Comparison of ENCODE assay signal across 31 cellular contexts in genomic region chr6:160049346-160049745, GRCh38.
"Had no signal": no experiment of that assay in that cellular context is flagged by ENCODE, and none has a peak within 500 bp of the region (broad histone marks: within the 10 kb centered on the region; RNA-seq: fewer than 3 reads in every experiment).

No MANE protein-coding gene starts in this region.

- H3K9me3 Mint-ChIP-seq: activated B cell treated with CpG ODN at 0.5 μM for 24 hours; activated T-cell treated with anti-CD3 and anti-CD28 coated beads, Interleukin-2, amount 50 U/mL, for 24 hours; activated T-helper 1 cell treated with anti-CD3 and anti-CD28 coated beads, Interleukin-12 subunit alpha, Interleukin-12 subunit beta, Interleukin-2, Interleukin-4 antibody, amounts not matched to agents 30 ng/mL and 10 ng/mL and 1 ng/mL, durations not matched to agents 14 hours and 24 hours and 36 hours had no signal

- DNase-seq: activated B cell treated with CpG ODN at 0.5 μM for 24 hours; activated CD4-positive, alpha-beta T cell treated with anti-CD3 and anti-CD28 coated beads for 4 hours; activated CD4-positive, CD25-positive, alpha-beta regulatory T cell treated with anti-CD3 and anti-CD28 coated beads, Interleukin-2, amount 50 U/mL, for 72 hours; activated CD8-positive, alpha-beta T cell treated with anti-CD3 and anti-CD28 coated beads, Interleukin-2, amount 10 ng/mL, durations not matched to agents 7 days and 5 days; activated effector memory CD4-positive, alpha-beta T cell treated with Interleukin-2 at 50 U/mL for 16 hours; activated naive CD4-positive, alpha-beta T cell treated with anti-CD3 and anti-CD28 coated beads, Interleukin-2, amount 50 U/mL, for 16 hours; activated T-cell treated with anti-CD3 and anti-CD28 coated beads, Interleukin-2, amount 50 U/mL, for 24 hours; anterior cingulate cortex; brain microvascular endothelial cell; central memory CD4-positive, alpha-beta T cell; MM.1S; MV-4-11; NCI-H1092; NCI-H1436 treated with DMSO at 0.1 percent for 48 hours; NCI-H1694 treated with DMSO at 0.1 percent for 48 hours; NCI-H2029; NCI-H345; NCI-H510A; NCI-H526; NCI-H748 treated with DMSO at 0.1 percent for 48 hours; NK-92 treated with Interleukin-12 subunit alpha and Interleukin-12 subunit beta, amount 100 ng/mL, for 24 hours; PC-3; Peyer's patch; RPMI8226; SW 1271; T-helper 1 cell; T-helper 2 cell; T-helper 9 cell had no signal

- H3K9ac ChIP-seq: KMS-11 had no signal

- H3K27me3 Mint-ChIP-seq: activated B cell treated with CpG ODN at 0.5 μM for 24 hours; activated T-cell treated with anti-CD3 and anti-CD28 coated beads, Interleukin-2, amount 50 U/mL, for 24 hours had no signal

- H3K27ac ChIP-seq: brain microvascular endothelial cell, KMS-11, Peyer's patch, VCaP had no signal

- H3K27ac Mint-ChIP-seq: activated B cell treated with CpG ODN at 0.5 μM for 24 hours; activated CD8-positive, alpha-beta T cell treated with anti-CD3 and anti-CD28 coated beads, Interleukin-2, amount 10 ng/mL, durations not matched to agents 7 days and 5 days; activated T-cell treated with anti-CD3 and anti-CD28 coated beads, Interleukin-2, amount 50 U/mL, for 24 hours had no signal

- ATAC-seq: activated CD8-positive, alpha-beta T cell treated with anti-CD3 and anti-CD28 coated beads, Interleukin-2, amount 10 ng/mL, durations not matched to agents 7 days and 5 days; PC-3 had no signal

- H3K27me3 ChIP-seq: brain microvascular endothelial cell, Peyer's patch had no signal

- H3K4me2 ChIP-seq: KMS-11 had no signal

- H3K4me1 ChIP-seq: Peyer's patch had no signal

- H3K4me3 Mint-ChIP-seq: activated B cell treated with CpG ODN at 0.5 μM for 24 hours; activated CD8-positive, alpha-beta T cell treated with anti-CD3 and anti-CD28 coated beads, Interleukin-2, amount 10 ng/mL, durations not matched to agents 7 days and 5 days; activated T-cell treated with anti-CD3 and anti-CD28 coated beads, Interleukin-2, amount 50 U/mL, for 24 hours; activated T-helper 1 cell treated with anti-CD3 and anti-CD28 coated beads, Interleukin-12 subunit alpha, Interleukin-12 subunit beta, Interleukin-2, Interleukin-4 antibody, amounts not matched to agents 30 ng/mL and 10 ng/mL and 1 ng/mL, durations not matched to agents 14 hours and 24 hours and 36 hours had no signal

- H3K4me1 Mint-ChIP-seq: activated B cell treated with CpG ODN at 0.5 μM for 24 hours had no signal

- H3K4me3 ChIP-seq: Peyer's patch had no signal

- H3K9me3 ChIP-seq: Peyer's patch had no signal
